Comparison of ENCODE assay signal across 25 cellular contexts in genomic region chr6:168828035-168828434, GRCh38.
"Had no signal": no experiment of that assay in that cellular context is flagged by ENCODE, and none has a peak within 500 bp of the region (broad histone marks: within the 10 kb centered on the region; RNA-seq: fewer than 3 reads in every experiment).

No MANE protein-coding gene starts in this region.

- H3K4me1 ChIP-seq: left lung, lower lobe of right lung, right atrium auricular region, right lobe of liver, suprapubic skin, upper lobe of right lung had no signal

- H3K27ac Mint-ChIP-seq: naive thymus-derived CD8-positive, alpha-beta T cell; progenitor cell of endocrine pancreas; stimulated activated naive B cell treated with anti-CD40 and anti-IgM and Interleukin-4, amounts not matched to agents 10 μg/mL and 1 μg/mL and 100 μg/mL, for 72 hours had no signal

- H3K4me1 Mint-ChIP-seq: naive thymus-derived CD8-positive, alpha-beta T cell; stimulated activated naive B cell treated with anti-CD40 and anti-IgM and Interleukin-4, amounts not matched to agents 10 μg/mL and 1 μg/mL and 100 μg/mL, for 72 hours had no signal

- H3K9me3 ChIP-seq: heart right ventricle, lower lobe of right lung, ovary, right atrium auricular region, right lobe of liver, stomach, suprapubic skin, thoracic aorta, tibial artery, upper lobe of right lung had no signal

- H3K4me3 Mint-ChIP-seq: naive thymus-derived CD8-positive, alpha-beta T cell; stimulated activated naive B cell treated with anti-CD40 and anti-IgM and Interleukin-4, amounts not matched to agents 10 μg/mL and 1 μg/mL and 100 μg/mL, for 72 hours had no signal

- H3K27me3 ChIP-seq: left lung, ovary, right atrium auricular region, right lobe of liver, stomach, suprapubic skin, tibial artery had no signal

- H3K27ac ChIP-seq: heart right ventricle, left lung, lower lobe of right lung, right atrium auricular region, right lobe of liver, suprapubic skin, thoracic aorta, tibial artery, upper lobe of right lung had no signal

- H3K27me3 Mint-ChIP-seq: progenitor cell of endocrine pancreas; stimulated activated naive B cell treated with anti-CD40 and anti-IgM and Interleukin-4, amounts not matched to agents 10 μg/mL and 1 μg/mL and 100 μg/mL, for 72 hours had no signal

- H3K4me3 ChIP-seq: heart right ventricle, left lung, lower lobe of right lung, ovary, right atrium auricular region, right lobe of liver, stomach, suprapubic skin, thoracic aorta, tibial artery, upper lobe of right lung had no signal

- ATAC-seq: heart right ventricle; left colon; left lung; lower lobe of right lung; naive thymus-derived CD8-positive, alpha-beta T cell; right lobe of liver; stimulated activated naive B cell treated with anti-CD40 and anti-IgM and Interleukin-4, amounts not matched to agents 10 μg/mL and 1 μg/mL and 100 μg/mL, for 72 hours; stimulated activated naive CD8-positive, alpha-beta T cell treated with anti-CD3 and anti-CD28 coated beads, Interleukin-15, Interleukin-2, amounts not matched to agents 100 U/mL and 50 U/mL, for 24 hours; upper lobe of right lung had no signal

- DNase-seq: heart right ventricle; hippocampal formation; kidney; left colon; left lung; lower lobe of right lung; mammary epithelial cell; mesenchymal stem cell; naive thymus-derived CD8-positive, alpha-beta T cell; ovary; right lobe of liver; stimulated activated CD4-positive, alpha-beta T cell treated with anti-CD3 and anti-CD28 coated beads, Interleukin-12 subunit alpha, Interleukin-12 subunit beta, amount 100 ng/mL, for 4 hours; stimulated activated CD4-positive, alpha-beta T cell treated with anti-CD3 and anti-CD28 coated beads, Interleukin-15, amount 100 ng/mL, for 24 hours; stimulated activated CD4-positive, alpha-beta T cell treated with anti-CD3 and anti-CD28 coated beads, Interleukin-2, amount 100 ng/mL, for 24 hours; stimulated activated CD4-positive, alpha-beta T cell treated with anti-CD3 and anti-CD28 coated beads, Interleukin-4, amount 100 ng/mL, for 1 hour; stimulated activated naive B cell treated with anti-CD40 and anti-IgM and Interleukin-4, amounts not matched to agents 10 μg/mL and 1 μg/mL and 100 μg/mL, for 72 hours; stimulated activated naive CD8-positive, alpha-beta T cell treated with anti-CD3 and anti-CD28 coated beads, Interleukin-15, Interleukin-2, amounts not matched to agents 100 U/mL and 50 U/mL, for 24 hours; stomach; tibial artery; trophoblast cell; upper lobe of right lung had no signal

- H3K9me3 Mint-ChIP-seq: stimulated activated naive B cell treated with anti-CD40 and anti-IgM and Interleukin-4, amounts not matched to agents 10 μg/mL and 1 μg/mL and 100 μg/mL, for 72 hours had no signal

- H3K36me3 Mint-ChIP-seq: naive thymus-derived CD8-positive, alpha-beta T cell; stimulated activated naive B cell treated with anti-CD40 and anti-IgM and Interleukin-4, amounts not matched to agents 10 μg/mL and 1 μg/mL and 100 μg/mL, for 72 hours had no signal

- H3K36me3 ChIP-seq: heart right ventricle, left lung, lower lobe of right lung, ovary, right atrium auricular region, right lobe of liver, stomach, suprapubic skin, thoracic aorta, tibial artery, upper lobe of right lung had no signal
